Comparison of ENCODE assay signal across 11 cellular contexts in genomic region chr7:55508301-55509011, GRCh38.
DNase-seq lines count a peak whose midpoint lies in the region; ATAC-seq and TF ChIP-seq lines count a peak whose summit lies in the region.
"Had no signal": no experiment of that assay in that cellular context is flagged by ENCODE, and none has a peak within 500 bp of the region (broad histone marks: within the 10 kb centered on the region; RNA-seq: fewer than 3 reads in every experiment).

No MANE protein-coding gene starts in this region.

- H3K4me2 ChIP-seq in PC-3 (ENCODE audit: low read length): no peak overlapping the region

- H3K36me3 Mint-ChIP-seq in activated T-cell treated with anti-CD3 and anti-CD28 coated beads, Interleukin-2, amount 50 U/mL, for 4 hours (ENCODE audit: insufficient read depth): peaks cover 20% of the 10 kb centered on the region

- no peak for TF ChIP-seq CTCF in coronary artery (IDR thresholded peaks at IDR 0.05)
- no peak for TF ChIP-seq CTCF in PC-3 (conservative IDR thresholded peaks at IDR 0.05; ENCODE audit: low read depth, low read length)

- POLR2A ChIA-PET in PC-3 (lab: Charles Lee; ENCODE audit: unreplicated experiment): interaction anchor here (0.7 kb wide), 1 partner anchor 25 kb away, joined by 5 read pairs; no protein-coding TSS in a partner anchor

- no peaks in the 10 kb centered on the region for H3F3A ChIP-seq in PC-3 (ENCODE audit: low read length, unreplicated experiment)

- intact Hi-C loops in PC-3 (cut with micrococcal nuclease): no loop called here

- no peaks in the 10 kb centered on the region for H3K36me3 ChIP-seq in PC-3 (ENCODE audit: low read depth, low read length)
- H3K36me3 ChIP-seq: vagina had no signal

- H3K27me3 ChIP-seq in PC-3 (ENCODE audit: low read length): no peaks in the 10 kb centered on the region
- H3K27me3 ChIP-seq: vagina had no signal

- no peaks in the 10 kb centered on the region for H3K9me3 Mint-ChIP-seq in activated T-cell treated with anti-CD3 and anti-CD28 coated beads, Interleukin-2, amount 50 U/mL, for 4 hours
- H3K9me3 Mint-ChIP-seq: memory B cell had no signal

- no peak for TF ChIP-seq POLR2A in GM18505 (IDR thresholded peaks at IDR 0.05; ENCODE audit: borderline replicate concordance, extremely low read depth, insufficient read depth, insufficient read length)

- H3K79me2 ChIP-seq in PC-3 (ENCODE audit: low read length): no peaks in the 10 kb centered on the region

- DNase-seq in activated T-cell treated with anti-CD3 and anti-CD28 coated beads, Interleukin-2, amount 50 U/mL, for 4 hours: no peak
- DNase-seq in NCI-H345 treated with DMSO at 0.1 percent for 48 hours (lab: John Stamatoyannopoulos, UW; ENCODE audit: unreplicated experiment) (no peak), NCI-H446 (lab: John Stamatoyannopoulos, UW) (no peak), coronary artery (ENCODE audit: low spot score) (no peak), PC-3 (no peak)
- DNase-seq: T-helper 9 cell had no signal

- no peaks in the 10 kb centered on the region for H3K27me3 Mint-ChIP-seq in activated T-cell treated with anti-CD3 and anti-CD28 coated beads, Interleukin-2, amount 50 U/mL, for 4 hours (ENCODE audit: low read depth)
- H3K27me3 Mint-ChIP-seq: memory B cell had no signal

- H3K27ac ChIP-seq in coronary artery: no peak overlapping the region
- no peak overlapping the region for H3K27ac ChIP-seq in PC-3 (ENCODE audit: low read length)
- H3K27ac ChIP-seq: vagina had no signal

- no peaks in the 10 kb centered on the region for H3K9me2 ChIP-seq in PC-3 (replicated peaks; ENCODE audit: low read length)

- H3K4me1 Mint-ChIP-seq in activated T-cell treated with anti-CD3 and anti-CD28 coated beads, Interleukin-2, amount 50 U/mL, for 4 hours (ENCODE audit: low read depth): peaks cover 78% of the 10 kb centered on the region

- no peaks in the 10 kb centered on the region for H3K9me3 ChIP-seq in PC-3 (ENCODE audit: low read length)
- H3K9me3 ChIP-seq: vagina had no signal

- no peak overlapping the region for H2AFZ ChIP-seq in PC-3 (ENCODE audit: low read length)

- peaks cover 8% of the 10 kb centered on the region; the same call in 1 of the 2 replicates for H3K4me1 ChIP-seq in PC-3 (ENCODE audit: insufficient read depth, low read length)

- no peaks in the 10 kb centered on the region for H4K20me1 ChIP-seq in PC-3 (ENCODE audit: low read length)

- H3K4me3 ChIP-seq in coronary artery: no peak overlapping the region
- H3K4me3 ChIP-seq in PC-3 (ENCODE audit: low read length): no peak overlapping the region
- H3K4me3 ChIP-seq: vagina had no signal

- CTCF ChIA-PET in PC-3 (lab: Charles Lee): interaction anchor here (0.6 kb wide), 1 partner anchor 81 kb away, joined by 3 read pairs; no protein-coding TSS in a partner anchor

- ATAC-seq in GM18505 (IDR thresholded peaks at IDR 0.05; ENCODE audit: unreplicated experiment): peak; percentile 50
- peak; percentile 78 for ATAC-seq in GM19395 (IDR thresholded peaks at IDR 0.05; ENCODE audit: unreplicated experiment)
- peak; percentile 43 for ATAC-seq in HG02943 (IDR thresholded peaks at IDR 0.05; ENCODE audit: low read depth, unreplicated experiment)
- peak; percentile 81 to 88 for ATAC-seq in activated T-cell treated with anti-CD3 and anti-CD28 coated beads, Interleukin-2, amount 50 U/mL, for 4 hours
- no peak for ATAC-seq in PC-3

- no TSS peak for BruUV-seq in PC-3 (replicated peaks; lab: Mats Ljungman, UMichigan)

- no peak overlapping the region for H3K9ac ChIP-seq in PC-3 (ENCODE audit: low read length)

- no peak overlapping the region for H3K4me3 Mint-ChIP-seq in activated T-cell treated with anti-CD3 and anti-CD28 coated beads, Interleukin-2, amount 50 U/mL, for 4 hours
- H3K4me3 Mint-ChIP-seq: memory B cell had no signal
